In genomic region chr3:142633073-142633472, GRCh38 we compare ENCODE assay signal across 13 cellular contexts.
"Had no signal": no experiment of that assay in that cellular context is flagged by ENCODE, and none has a peak within 500 bp of the region (broad histone marks: within the 10 kb centered on the region; RNA-seq: fewer than 3 reads in every experiment).

No MANE protein-coding gene starts in this region.

- ATAC-seq: activated CD8-positive, alpha-beta T cell treated with anti-CD3 and anti-CD28 coated beads for 36 hours; esophagus mucosa; pancreas had no signal

- H3K4me2 ChIP-seq: neural progenitor cell had no signal

- H3K9ac ChIP-seq: neural progenitor cell had no signal

- DNase-seq: activated CD4-positive, alpha-beta T cell treated with anti-CD3 and anti-CD28 coated beads for 4 hours; activated CD8-positive, alpha-beta memory T cell treated with anti-CD3 and anti-CD28 coated beads, Interleukin-2, amount 50 U/mL, for 48 hours; activated CD8-positive, alpha-beta T cell treated with anti-CD3 and anti-CD28 coated beads for 36 hours; activated naive CD8-positive, alpha-beta T cell treated with anti-CD3 and anti-CD28 coated beads, Interleukin-2, amount 10 ng/mL, durations not matched to agents 7 days and 5 days; anterior cingulate cortex; hippocampal formation; kidney glomerular epithelial cell; pancreas; stimulated activated CD4-positive, alpha-beta T cell treated with anti-CD3 and anti-CD28 coated beads, Interleukin-2, amount 100 ng/mL, for 48 hours; upper lobe of left lung had no signal

- H3K36me3 ChIP-seq: neural progenitor cell, pancreas, upper lobe of left lung had no signal

- H3K4me3 ChIP-seq: neural progenitor cell, pancreas, upper lobe of left lung had no signal

- H3K27ac ChIP-seq: neural progenitor cell, pancreas, upper lobe of left lung, VCaP had no signal

- H3K4me1 ChIP-seq: pancreas had no signal

- FAIRE-seq: pancreas had no signal

- H3K27me3 ChIP-seq: neural progenitor cell, pancreas, upper lobe of left lung had no signal

- H2AFZ ChIP-seq: neural progenitor cell had no signal

- H3K9me3 ChIP-seq: pancreas, upper lobe of left lung had no signal
